In genomic region chr19:1873524-1874473, GRCh38 we compare ENCODE assay signal across 1 cellular context.
TF ChIP-seq lines count a peak whose summit lies in the region.

No MANE protein-coding gene starts in this region.

TF ChIP-seq in HepG2, 621 proteins besides CTCF, POLR2A, EP300 and RAD21:
- TF ChIP-seq AGO2 (optimal IDR thresholded peaks at IDR 0.05; ENCODE audit: low read depth, low read length) (peak; percentile 43), ZBTB20 (CRISPR knock-in tag; IDR thresholded peaks at IDR 0.05; ENCODE audit: borderline replicate concordance, low read depth) (no peak)
